In genomic region chr1:65687435-65688214, GRCh38 we compare ENCODE assay signal across 8 cellular contexts.
DNase-seq lines count a peak whose midpoint lies in the region; ATAC-seq and TF ChIP-seq lines count a peak whose summit lies in the region.

No MANE protein-coding gene starts in this region.

- ATAC-seq in left ventricle myocardium superior: peak; percentile 86
- no peak for ATAC-seq in GM21390 (IDR thresholded peaks at IDR 0.05; ENCODE audit: unreplicated experiment)

- intact Hi-C loops in left ventricle myocardium superior (cut with micrococcal nuclease): loop anchor here (5.0 to 10.0 kb wide), 3 partner anchors 255 to 620 kb away; no protein-coding TSS in a partner anchor

- CTCF ChIA-PET in HEK293T (lab: Yijun Ruan, JAX): interaction anchor here (0.6 to 1.7 kb wide), 30 partner anchors 9 to 863 kb away, joined by 3 to 23 read pairs (median 4); partner anchors contain the start of gene DNAJC6

- POLR2A ChIA-PET in HEK293T (lab: Yijun Ruan, JAX): no interaction called here

- peak; percentile 95 for TF ChIP-seq CTCF in GM10266 (IDR thresholded peaks at IDR 0.05; ENCODE audit: control insufficient read depth, insufficient read depth, low read depth, missing control alignments)

- DNase-seq in GM10266 (ENCODE audit: extremely low spot score) (peak; percentile 66), HEK293T (ENCODE audit: extremely low spot score) (peak; percentile 90), NCI-H1092 treated with DMSO at 0.1 percent for 48 hours (lab: John Stamatoyannopoulos, UW) (peak; percentile 52), T follicular helper cell (ENCODE audit: low read depth) (peak; percentile 65), amniotic epithelial cell (ENCODE audit: low read depth) (peak; percentile 55), left ventricle myocardium superior (peak; percentile 88), renal cortical epithelial cell (ENCODE audit: low read depth) (peak; percentile 47)

TF ChIP-seq in HEK293T, 16 proteins besides CTCF, POLR2A, EP300 and RAD21:
- TF ChIP-seq PKNOX1 (IDR thresholded peaks at IDR 0.05) (peak; percentile 77), ELF4 (IDR thresholded peaks at IDR 0.05) (no peak)
